ENCODE assay signal across 1 cellular context in genomic region chr13:20161275-20161950, GRCh38.
TF ChIP-seq lines count a peak whose summit lies in the region.

No MANE protein-coding gene starts in this region.

TF ChIP-seq in GM12878, 131 proteins besides CTCF, POLR2A, EP300 and RAD21 (continued from another document):
- no peak for TF ChIP-seq PRDM15 (CRISPR knock-in tag; IDR thresholded peaks at IDR 0.05)
- TF ChIP-seq RELA (IDR thresholded peaks at IDR 0.05; ENCODE audit: borderline replicate concordance, partially characterized antibody) = no peak
- TF ChIP-seq YY1 (IDR thresholded peaks at IDR 0.05; ENCODE audit: low read depth, low read length) = peak; percentile 33; the same call in 1 of the 2 replicates
- no peak for TF ChIP-seq MYB (IDR thresholded peaks at IDR 0.05; ENCODE audit: borderline replicate concordance, low read depth, low read length)
- TF ChIP-seq CBFB (IDR thresholded peaks at IDR 0.05; ENCODE audit: low read depth) = no peak
- TF ChIP-seq ETV6 (conservative IDR thresholded peaks at IDR 0.05 in 1 of 2, IDR thresholded peaks at IDR 0.05 in 1 of 2; ENCODE audit: borderline replicate concordance in 1 of 2, low read depth in 1 of 2) = no peak
- TF ChIP-seq SPI1 (IDR thresholded peaks at IDR 0.05; ENCODE audit: borderline replicate concordance, insufficient read depth, low read depth, low read length) = no peak
- peak in 1 of 2 experiments; percentile 72; a peak in 1 of 3 replicates for TF ChIP-seq EGR1 (IDR thresholded peaks at IDR 0.05; ENCODE audit: borderline replicate concordance in 1 of 2, low read depth in 2 of 2, low read length in 2 of 2)
- peak; percentile 16 for TF ChIP-seq SUZ12 (IDR thresholded peaks at IDR 0.05; ENCODE audit: unreplicated experiment)
- peak; percentile 17; the same call in 1 of the 2 replicates for TF ChIP-seq EED (IDR thresholded peaks at IDR 0.05; ENCODE audit: low read depth)
- peak; percentile 81 for TF ChIP-seq HDAC6 (IDR thresholded peaks at IDR 0.05; ENCODE audit: unreplicated experiment)
- no peak for TF ChIP-seq SIX5 (IDR thresholded peaks at IDR 0.05; ENCODE audit: low read depth, low read length, severe bottlenecking)
- TF ChIP-seq MLLT1 (IDR thresholded peaks at IDR 0.05) = no peak
- TF ChIP-seq SREBF1 (IDR thresholded peaks at IDR 0.05; ENCODE audit: low read length) = no peak
- TF ChIP-seq ZBED1 (IDR thresholded peaks at IDR 0.05; ENCODE audit: borderline replicate concordance) = no peak
- no peak for TF ChIP-seq BACH1 (IDR thresholded peaks at IDR 0.05; ENCODE audit: borderline replicate concordance)
- TF ChIP-seq BCL3 (IDR thresholded peaks at IDR 0.05; ENCODE audit: borderline replicate concordance, insufficient read depth, low read depth, low read length, poor library complexity, severe bottlenecking) = no peak
- TF ChIP-seq USF1 (IDR thresholded peaks at IDR 0.05; ENCODE audit: borderline replicate concordance, extremely low read length, insufficient read depth, low read depth, low read length) = no peak
- no peak for TF ChIP-seq USF2 (IDR thresholded peaks at IDR 0.05; ENCODE audit: borderline replicate concordance, low read depth, low read length)
- TF ChIP-seq NBN (IDR thresholded peaks at IDR 0.05) = no peak
- no peak for TF ChIP-seq CHD2 (IDR thresholded peaks at IDR 0.05; ENCODE audit: borderline replicate concordance, low read depth, low read length)
- 0 out of 2 replicates have a peak, but pooled peaks have one; percentile 14 for TF ChIP-seq SMARCA5 (IDR thresholded peaks at IDR 0.05)
- no peak for TF ChIP-seq JUND (IDR thresholded peaks at IDR 0.05; ENCODE audit: low read depth, low read length)
- TF ChIP-seq DPF2 (IDR thresholded peaks at IDR 0.05) = 0 out of 2 replicates have a peak, but pooled peaks have one; percentile 41
- TF ChIP-seq CREM (IDR thresholded peaks at IDR 0.05; ENCODE audit: low read depth) = no peak
- no peak for TF ChIP-seq NR2C2 (IDR thresholded peaks at IDR 0.05; ENCODE audit: borderline replicate concordance, control insufficient read depth, insufficient read length, low read depth)
- TF ChIP-seq BHLHE40 (IDR thresholded peaks at IDR 0.05; ENCODE audit: borderline replicate concordance in 1 of 2, low read depth in 2 of 2, low read length in 1 of 2) = no peak
- TF ChIP-seq IKZF1 (conservative IDR thresholded peaks at IDR 0.05) = peak; percentile 73
- no peak for TF ChIP-seq CEBPZ (IDR thresholded peaks at IDR 0.05; ENCODE audit: low read depth, low read length)
- 0 out of 2 replicates have a peak, but pooled peaks have one; percentile 47 for TF ChIP-seq MEF2A (IDR thresholded peaks at IDR 0.05; ENCODE audit: insufficient read depth, low read depth, low read length)
- no peak for TF ChIP-seq CHD1 (IDR thresholded peaks at IDR 0.05; ENCODE audit: low read depth, low read length)
- no peak for TF ChIP-seq RUNX3 (IDR thresholded peaks at IDR 0.05; ENCODE audit: low read length)
- no peak for TF ChIP-seq PBX3 (IDR thresholded peaks at IDR 0.05; ENCODE audit: insufficient replicate concordance, low read depth, low read length)
- no peak for TF ChIP-seq IRF3 (IDR thresholded peaks at IDR 0.05)
- TF ChIP-seq MXI1 (IDR thresholded peaks at IDR 0.05; ENCODE audit: low read depth, low read length) = no peak
- no peak for TF ChIP-seq STAT3 (IDR thresholded peaks at IDR 0.05; ENCODE audit: low read depth, low read length)
- 0 out of 2 replicates have a peak, but pooled peaks have one; percentile 21 for TF ChIP-seq LARP7 (IDR thresholded peaks at IDR 0.05)
- TF ChIP-seq RCOR1 (conservative IDR thresholded peaks at IDR 0.05; ENCODE audit: low read depth, low read length) = no peak
- TF ChIP-seq GATAD2B (conservative IDR thresholded peaks at IDR 0.05; ENCODE audit: low read depth) = peak; percentile 50; the same call in 1 of the 2 replicates
- TF ChIP-seq NR2F1 (conservative IDR thresholded peaks at IDR 0.05) = 0 out of 2 replicates have a peak, but pooled peaks have one; percentile 11
- no peak for TF ChIP-seq ZNF384 (IDR thresholded peaks at IDR 0.05; ENCODE audit: borderline replicate concordance, low read depth, low read length)
- TF ChIP-seq RFX5 (IDR thresholded peaks at IDR 0.05; ENCODE audit: low read depth, low read length) = no peak
- no peak for TF ChIP-seq MTA3 (IDR thresholded peaks at IDR 0.05; ENCODE audit: borderline replicate concordance, low read length)
- no peak for TF ChIP-seq ATF3 (IDR thresholded peaks at IDR 0.05; ENCODE audit: borderline replicate concordance, extremely low read depth, low read depth, low read length)
TF ChIP-seq in GM12878: peak in this region for 12.
